Comparison of ENCODE assay signal across 14 cellular contexts in the genomic region with DNA sequence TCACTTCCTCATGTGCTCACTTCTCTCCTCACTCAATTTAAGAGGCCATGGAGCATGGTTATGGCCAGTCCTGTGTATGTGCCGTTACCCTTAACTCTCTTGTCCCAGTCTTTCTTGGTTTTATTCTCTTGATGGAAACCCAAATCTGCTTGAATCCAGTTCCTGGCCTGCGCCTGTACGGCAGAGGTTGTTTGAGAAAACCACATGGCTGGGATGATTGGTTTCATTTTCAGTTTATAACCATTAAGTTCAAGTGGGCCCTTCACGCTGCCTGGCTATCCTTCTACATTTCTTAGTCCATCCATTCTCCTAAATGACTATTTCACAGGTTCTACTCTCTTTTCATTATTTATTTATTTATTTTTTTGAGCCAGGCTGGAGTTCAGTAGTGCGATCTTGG. TPM values are rescaled to one million over a fixed set of nuclear protein-coding genes. Genes with fewer than 3 reads are reported as not detected.
DNase-seq lines count a peak whose midpoint lies in the region; ATAC-seq lines count a peak whose summit lies in the region.
"Had no signal": no experiment of that assay in that cellular context is flagged by ENCODE, and none has a peak within 500 bp of the region (broad histone marks: within the 10 kb centered on the region; RNA-seq: fewer than 3 reads in every experiment).

No MANE protein-coding gene starts in this region.

- H3K27me3 Mint-ChIP-seq in stimulated activated naive CD8-positive, alpha-beta T cell treated with anti-CD3 and anti-CD28 coated beads, Interleukin-15, Interleukin-2, amounts not matched to agents 100 ng/mL and 50 ng/mL, for 24 hours = no peaks in the 10 kb centered on the region
- no peaks in the 10 kb centered on the region for H3K27me3 Mint-ChIP-seq in stimulated activated naive CD8-positive, alpha-beta T cell treated with anti-CD3 and anti-CD28 coated beads, Interleukin-15, amount 100 ng/mL, for 72 hours
- H3K27me3 Mint-ChIP-seq in activated CD4-positive, alpha-beta memory T cell treated with anti-CD3 and anti-CD28 coated beads, Interleukin-2, amount 10 ng/mL, durations not matched to agents 7 days and 5 days = no peaks in the 10 kb centered on the region
- H3K27me3 Mint-ChIP-seq in immature natural killer cell (ENCODE audit: low read depth in 3 of 3) = peaks cover 12 to 14% (median 13%) of the 10 kb centered on the region in 3 donors

- H3K27ac Mint-ChIP-seq in stimulated activated naive CD8-positive, alpha-beta T cell treated with anti-CD3 and anti-CD28 coated beads, Interleukin-15, Interleukin-2, amounts not matched to agents 100 ng/mL and 50 ng/mL, for 24 hours = peak overlapping the region; percentile 66
- H3K27ac Mint-ChIP-seq in stimulated activated naive CD8-positive, alpha-beta T cell treated with anti-CD3 and anti-CD28 coated beads, Interleukin-15, amount 100 ng/mL, for 72 hours = peak overlapping the region in 1 of 2 donors; percentile 3
- H3K27ac Mint-ChIP-seq in activated CD4-positive, alpha-beta memory T cell treated with anti-CD3 and anti-CD28 coated beads, Interleukin-2, amount 10 ng/mL, durations not matched to agents 7 days and 5 days = peak overlapping the region; percentile 13
- peak overlapping the region; percentile 91 to 98 (median 97) for H3K27ac Mint-ChIP-seq in immature natural killer cell

- H3K4me1 Mint-ChIP-seq in stimulated activated naive CD8-positive, alpha-beta T cell treated with anti-CD3 and anti-CD28 coated beads, Interleukin-15, Interleukin-2, amounts not matched to agents 100 ng/mL and 50 ng/mL, for 24 hours (ENCODE audit: low read depth) = peaks cover 52% of the 10 kb centered on the region
- H3K4me1 Mint-ChIP-seq in stimulated activated naive CD8-positive, alpha-beta T cell treated with anti-CD3 and anti-CD28 coated beads, Interleukin-15, amount 100 ng/mL, for 72 hours = peaks cover 38% of the 10 kb centered on the region
- H3K4me1 Mint-ChIP-seq in activated CD4-positive, alpha-beta memory T cell treated with anti-CD3 and anti-CD28 coated beads, Interleukin-2, amount 10 ng/mL, durations not matched to agents 7 days and 5 days = peaks cover 26% of the 10 kb centered on the region
- H3K4me1 Mint-ChIP-seq in immature natural killer cell = peaks cover 53 to 65% of the 10 kb centered on the region in 2 donors

- H3K9me3 Mint-ChIP-seq in stimulated activated naive CD8-positive, alpha-beta T cell treated with anti-CD3 and anti-CD28 coated beads, Interleukin-15, Interleukin-2, amounts not matched to agents 100 ng/mL and 50 ng/mL, for 24 hours = peaks cover 35% of the 10 kb centered on the region
- H3K9me3 Mint-ChIP-seq in stimulated activated naive CD8-positive, alpha-beta T cell treated with anti-CD3 and anti-CD28 coated beads, Interleukin-15, amount 100 ng/mL, for 72 hours = peaks cover 34 to 42% of the 10 kb centered on the region in 2 donors
- peaks cover 38% of the 10 kb centered on the region for H3K9me3 Mint-ChIP-seq in activated CD4-positive, alpha-beta memory T cell treated with anti-CD3 and anti-CD28 coated beads, Interleukin-2, amount 10 ng/mL, durations not matched to agents 7 days and 5 days
- H3K9me3 Mint-ChIP-seq in immature natural killer cell = peaks cover 0 to 5% (median 3%) of the 10 kb centered on the region in 6 donors

- DNase-seq in stimulated activated naive CD8-positive, alpha-beta T cell treated with anti-CD3 and anti-CD28 coated beads, Interleukin-15, amount 100 ng/mL, for 72 hours = no peak
- no peak for DNase-seq in activated CD4-positive, alpha-beta memory T cell treated with anti-CD3 and anti-CD28 coated beads, Interleukin-2, amount 10 ng/mL, durations not matched to agents 7 days and 5 days
- DNase-seq in immature natural killer cell = peak; percentile 39 to 44 (median 41)
- no peak for DNase-seq in stimulated activated CD4-positive, alpha-beta T cell treated with anti-CD3 and anti-CD28 coated beads, Interleukin-4, amount 100 ng/mL, for 24 hours
- DNase-seq: activated gamma-delta T cell; DMS79; effector CD4-positive, alpha-beta T cell; hippocampal formation; midbrain; NCI-H1417; SIG-M5 had no signal

- CTCF ChIA-PET in activated CD4-positive, alpha-beta memory T cell treated with anti-CD3 and anti-CD28 coated beads, Interleukin-2, amount 10 ng/mL, durations not matched to agents 7 days and 5 days (lab: Charles Lee) = no interaction called here

- ATAC-seq in stimulated activated naive CD8-positive, alpha-beta T cell treated with anti-CD3 and anti-CD28 coated beads, Interleukin-15, amount 100 ng/mL, for 72 hours = no peak
- ATAC-seq in HG02970 (IDR thresholded peaks at IDR 0.05; ENCODE audit: low FRiP score, unreplicated experiment) (no peak), GM18868 (IDR thresholded peaks at IDR 0.05; ENCODE audit: unreplicated experiment) (no peak)

- peaks cover 48% of the 10 kb centered on the region for H3K36me3 Mint-ChIP-seq in stimulated activated naive CD8-positive, alpha-beta T cell treated with anti-CD3 and anti-CD28 coated beads, Interleukin-15, Interleukin-2, amounts not matched to agents 100 ng/mL and 50 ng/mL, for 24 hours (ENCODE audit: low read depth)
- H3K36me3 Mint-ChIP-seq in activated CD4-positive, alpha-beta memory T cell treated with anti-CD3 and anti-CD28 coated beads, Interleukin-2, amount 10 ng/mL, durations not matched to agents 7 days and 5 days (ENCODE audit: low read depth) = peaks cover 28% of the 10 kb centered on the region
- peaks cover 3 to 4% (median 4%) of the 10 kb centered on the region in 3 donors for H3K36me3 Mint-ChIP-seq in immature natural killer cell

- peak overlapping the region; percentile 38 for H3K4me3 Mint-ChIP-seq in stimulated activated naive CD8-positive, alpha-beta T cell treated with anti-CD3 and anti-CD28 coated beads, Interleukin-15, Interleukin-2, amounts not matched to agents 100 ng/mL and 50 ng/mL, for 24 hours
- H3K4me3 Mint-ChIP-seq in stimulated activated naive CD8-positive, alpha-beta T cell treated with anti-CD3 and anti-CD28 coated beads, Interleukin-15, amount 100 ng/mL, for 72 hours = peak overlapping the region in 1 of 2 donors; percentile 11
- peak overlapping the region; percentile 22 for H3K4me3 Mint-ChIP-seq in activated CD4-positive, alpha-beta memory T cell treated with anti-CD3 and anti-CD28 coated beads, Interleukin-2, amount 10 ng/mL, durations not matched to agents 7 days and 5 days
- H3K4me3 Mint-ChIP-seq in immature natural killer cell = peak overlapping the region; percentile 87 to 91 (median 89)

- POLR2A ChIA-PET in activated CD4-positive, alpha-beta memory T cell treated with anti-CD3 and anti-CD28 coated beads, Interleukin-2, amount 10 ng/mL, durations not matched to agents 7 days and 5 days (lab: Charles Lee) = no interaction called here

RNA-seq across cellular contexts. Expression of a gene that starts 1.6 kb away (rescaled TPM):
- under 1 TPM; 0.15 to 0.25 TPM for total RNA-seq in activated CD4-positive, alpha-beta memory T cell treated with anti-CD3 and anti-CD28 coated beads, Interleukin-2, amount 10 ng/mL, durations not matched to agents 7 days and 5 days
- polyA plus RNA-seq in immature natural killer cell = under 1 TPM in 2 of 3 donors, not detected in 1; 0.43 to 0.83 TPM

RNA-seq across cellular contexts. Expression of a gene that starts 30.2 kb away (rescaled TPM):
- 1 to 10 TPM; 1.5 to 1.6 TPM for total RNA-seq in activated CD4-positive, alpha-beta memory T cell treated with anti-CD3 and anti-CD28 coated beads, Interleukin-2, amount 10 ng/mL, durations not matched to agents 7 days and 5 days
- 1 to 10 TPM in 2 of 3 donors, not detected in 1; 2.4 to 6.4 TPM for polyA plus RNA-seq in immature natural killer cell

Comparison
In these comparisons a context has a peak if more than half of its experiments do, and no peak if none do; other contexts are left out.
1. DNase-seq: peak in immature natural killer cell (3 of 3); none in stimulated activated naive CD8-positive, alpha-beta T cell treated with anti-CD3 and anti-CD28 coated beads, Interleukin-15, amount 100 ng/mL, for 72 hours (0 of 2), activated CD4-positive, alpha-beta memory T cell treated with anti-CD3 and anti-CD28 coated beads, Interleukin-2, amount 10 ng/mL, durations not matched to agents 7 days and 5 days (single experiment) and stimulated activated CD4-positive, alpha-beta T cell treated with anti-CD3 and anti-CD28 coated beads, Interleukin-4, amount 100 ng/mL, for 24 hours (single experiment).